ENCODE assay signal across 2 cellular contexts in the genomic region with DNA sequence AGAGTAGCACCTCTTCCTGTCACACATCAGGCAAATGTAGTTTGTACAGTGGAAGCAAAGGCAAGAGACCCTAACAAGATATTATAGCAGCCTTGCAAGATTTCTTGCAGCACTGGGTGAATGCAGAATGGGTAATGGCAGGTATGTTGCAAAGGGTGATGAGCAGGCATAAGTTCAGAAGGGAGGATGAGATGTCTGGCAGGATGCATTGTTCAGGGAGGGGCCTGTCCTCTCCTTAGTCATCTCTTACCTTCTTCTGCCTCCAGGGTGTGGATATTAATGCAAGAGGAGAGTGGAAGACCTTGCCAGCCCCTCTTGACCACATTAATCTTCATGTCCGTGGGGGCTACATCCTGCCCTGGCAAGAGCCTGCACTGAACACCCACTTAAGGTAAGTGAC. TPM values are rescaled to one million over a fixed set of nuclear protein-coding genes. Genes with fewer than 3 reads are reported as not detected.
"Had no signal": no experiment of that assay in that cellular context is flagged by ENCODE, and none has a peak within 500 bp of the region (broad histone marks: within the 10 kb centered on the region; RNA-seq: fewer than 3 reads in every experiment).

No MANE protein-coding gene starts in this region.

RNA-seq across cellular contexts. Expression of a gene that starts 12.2 kb away (rescaled TPM):
- polyA plus RNA-seq: GM23248, IgD-negative memory B cell had no signal
